8 cellular contexts compared by ENCODE assay signal in the genomic region with DNA sequence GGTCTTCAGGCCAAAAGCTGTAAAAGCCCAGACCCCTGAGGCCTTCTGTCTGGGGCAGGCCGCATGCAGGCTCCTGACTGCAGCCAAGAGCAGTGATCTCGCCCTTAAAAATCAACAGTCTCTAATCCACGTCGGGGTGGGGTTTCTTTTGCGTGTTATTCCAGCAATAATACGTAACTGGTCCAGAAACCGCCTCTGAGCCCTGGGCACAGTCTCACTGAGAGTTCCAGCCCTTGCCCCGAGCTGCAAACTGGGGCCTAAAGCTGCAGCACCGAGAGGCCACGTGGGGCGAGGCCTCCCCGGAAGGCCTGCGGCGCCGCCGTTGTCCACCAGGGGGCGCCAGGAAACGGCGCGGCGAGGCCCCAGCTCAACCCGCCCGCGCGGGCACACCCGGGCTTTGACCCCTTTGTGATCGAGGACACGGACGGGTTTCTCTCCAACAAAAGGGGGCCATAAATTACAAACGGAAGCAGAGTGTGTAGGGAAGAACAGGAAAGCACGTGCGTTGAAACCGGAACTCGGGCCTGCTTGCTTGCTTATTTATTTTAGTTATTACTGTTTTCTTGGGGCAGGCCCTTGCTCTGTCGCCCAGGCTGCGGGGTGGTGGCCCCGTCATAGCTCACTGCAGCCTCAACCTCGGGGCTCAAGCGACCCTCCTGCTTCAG.
DNase-seq lines count a peak whose midpoint lies in the region; ATAC-seq and TF ChIP-seq lines count a peak whose summit lies in the region.

No MANE protein-coding gene starts in this region.

- intact Hi-C loops in CD8-positive, alpha-beta T cell (cut with DNase I, micrococcal nuclease), result loop anchor here (1.0 to 5.0 kb wide), 7 partner anchors 13 to 1006 kb away; no protein-coding TSS in a partner anchor
- intact Hi-C loops in ascending aorta (cut with DNase I), result loop anchor here (1.0 to 5.0 kb wide), 3 partner anchors 36 to 239 kb away; no protein-coding TSS in a partner anchor
- intact Hi-C loops in sciatic nerve (cut with DNase I), result loop anchor here (10.0 kb wide), 2 partner anchors 69 to 179 kb away; a partner anchor contains a TSS

- H3K4me3 ChIP-seq in CD8-positive, alpha-beta T cell (ENCODE audit: low read depth, low read length), result peak overlapping the region; percentile 34
- H3K4me3 ChIP-seq in ascending aorta, result peak overlapping the region in 1 of 2 donors; percentile 31

- peak overlapping the region; percentile 69 for H3K4me3 Mint-ChIP-seq in CD8-positive, alpha-beta T cell

- no peaks in the 10 kb centered on the region for H3K9me3 Mint-ChIP-seq in CD8-positive, alpha-beta T cell

- peak overlapping the region; percentile 37 for H3K27ac Mint-ChIP-seq in CD8-positive, alpha-beta T cell

- peak; percentile 98 for ATAC-seq in CD8-positive, alpha-beta T cell
- ATAC-seq in GM21576 (IDR thresholded peaks at IDR 0.05; ENCODE audit: unreplicated experiment) (peak; percentile 55), sciatic nerve (peak; percentile 90), GM18520 (IDR thresholded peaks at IDR 0.05; ENCODE audit: unreplicated experiment) (no peak)

- H3K4me1 Mint-ChIP-seq in CD8-positive, alpha-beta T cell (ENCODE audit: low read depth), result peaks cover 14% of the 10 kb centered on the region

- POLR2A ChIA-PET in CD8-positive, alpha-beta T cell (lab: Charles Lee), result interaction anchor here (0.7 to 2.8 kb wide), 8 partner anchors 11 to 1017 kb away, joined by 3 to 27 read pairs (median 4); a partner anchor contains a TSS

- peaks cover 4% of the 10 kb centered on the region for H3K4me1 ChIP-seq in CD8-positive, alpha-beta T cell (ENCODE audit: insufficient read depth, low read length)
- H3K4me1 ChIP-seq in ascending aorta, result peaks cover 15 to 29% of the 10 kb centered on the region in 2 donors

- no peaks in the 10 kb centered on the region for H3K9me3 ChIP-seq in CD8-positive, alpha-beta T cell (ENCODE audit: low read length)
- H3K9me3 ChIP-seq in ascending aorta, result no peaks in the 10 kb centered on the region

- no peaks in the 10 kb centered on the region for H3K27me3 Mint-ChIP-seq in CD8-positive, alpha-beta T cell (ENCODE audit: low read depth)

- DNase-seq in CD8-positive, alpha-beta T cell, result peak; percentile 73 to 95 (median 81)
- DNase-seq in NCI-H1105 (lab: John Stamatoyannopoulos, UW), result peak; percentile 72
- peak; percentile 69 to 85 (median 76) for DNase-seq in T-helper 2 cell
- DNase-seq in ascending aorta (ENCODE audit: low spot score in 2 of 2), result peak; percentile 42 to 88
- DNase-seq in hepatic stellate cell (ENCODE audit: low spot score), result peak; percentile 86
- DNase-seq in sciatic nerve (ENCODE audit: low spot score), result peak; percentile 90

- no peaks in the 10 kb centered on the region for H3K27me3 ChIP-seq in CD8-positive, alpha-beta T cell (ENCODE audit: insufficient read depth, low read length)
- no peaks in the 10 kb centered on the region for H3K27me3 ChIP-seq in ascending aorta

- CTCF ChIA-PET in CD8-positive, alpha-beta T cell (lab: Charles Lee), result interaction anchor here (0.6 to 4.6 kb wide), 45 partner anchors 10 to 415 kb away, joined by 3 to 70 read pairs (median 4); a partner anchor contains a TSS

- H3K36me3 Mint-ChIP-seq in CD8-positive, alpha-beta T cell, result no peaks in the 10 kb centered on the region

- TF ChIP-seq CTCF in CD8-positive, alpha-beta T cell (IDR thresholded peaks at IDR 0.05), result peak; percentile 98
- peak; percentile 99 to 100 (median 100) for TF ChIP-seq CTCF in ascending aorta (IDR thresholded peaks at IDR 0.05)

- no peaks in the 10 kb centered on the region for H3K36me3 ChIP-seq in CD8-positive, alpha-beta T cell (ENCODE audit: insufficient read depth, low read length)
- H3K36me3 ChIP-seq in ascending aorta, result no peaks in the 10 kb centered on the region

- H3K27ac ChIP-seq in CD8-positive, alpha-beta T cell (ENCODE audit: low read depth, low read length), result no peak overlapping the region
- H3K27ac ChIP-seq in ascending aorta, result peak overlapping the region; percentile 70 to 81
